ENCODE assay signal across 14 cellular contexts in genomic region chr12:104929926-104930325, GRCh38. TPM values are rescaled to one million over a fixed set of nuclear protein-coding genes. Genes with fewer than 3 reads are reported as not detected.
A peak's percentile ranks its signal among the peaks of the same experiment; 100 is the strongest.
DNase-seq lines count a peak whose midpoint lies in the region; ATAC-seq and TF ChIP-seq lines count a peak whose summit lies in the region.
"Had no signal": no experiment of that assay in that cellular context is flagged by ENCODE, and none has a peak within 500 bp of the region (broad histone marks: within the 10 kb centered on the region; RNA-seq: fewer than 3 reads in every experiment).

No MANE protein-coding gene starts in this region.

- CTCF ChIA-PET in Calu3 (lab: Charles Lee) = no interaction called here

- H3K27ac Mint-ChIP-seq in activated T-cell treated with anti-CD3 and anti-CD28 coated beads, Interleukin-2, amount 50 U/mL, for 72 hours = peak overlapping the region; percentile 61
- peak overlapping the region; percentile 87 for H3K27ac Mint-ChIP-seq in activated T-helper 1 cell treated with anti-CD3 and anti-CD28 coated beads, Interleukin-12 subunit alpha, Interleukin-12 subunit beta, Interleukin-2, Interleukin-4 antibody, amounts not matched to agents 30 ng/mL and 10 ng/mL and 1 ng/mL, durations not matched to agents 14 hours and 24 hours and 36 hours
- peak overlapping the region; percentile 74 for H3K27ac Mint-ChIP-seq in stimulated activated memory B cell treated with anti-CD40 and anti-IgM and Interleukin-4, amounts not matched to agents 10 μg/mL and 1 μg/mL and 100 μg/mL, for 72 hours
- no peak overlapping the region for H3K27ac Mint-ChIP-seq in Calu3 (ENCODE audit: unreplicated experiment)
- H3K27ac Mint-ChIP-seq: mesothelial cell of epicardium had no signal

- TF ChIP-seq CTCF in Calu3 (IDR thresholded peaks at IDR 0.05; ENCODE audit: unreplicated experiment) = no peak

- H3K4me1 Mint-ChIP-seq in activated T-cell treated with anti-CD3 and anti-CD28 coated beads, Interleukin-2, amount 50 U/mL, for 72 hours (ENCODE audit: low read depth) = peaks cover 24% of the 10 kb centered on the region
- peaks cover 38% of the 10 kb centered on the region for H3K4me1 Mint-ChIP-seq in activated T-helper 1 cell treated with anti-CD3 and anti-CD28 coated beads, Interleukin-12 subunit alpha, Interleukin-12 subunit beta, Interleukin-2, Interleukin-4 antibody, amounts not matched to agents 30 ng/mL and 10 ng/mL and 1 ng/mL, durations not matched to agents 14 hours and 24 hours and 36 hours (ENCODE audit: low read depth)
- H3K4me1 Mint-ChIP-seq in stimulated activated memory B cell treated with anti-CD40 and anti-IgM and Interleukin-4, amounts not matched to agents 10 μg/mL and 1 μg/mL and 100 μg/mL, for 72 hours = peaks cover 44% of the 10 kb centered on the region
- peaks cover 30% of the 10 kb centered on the region for H3K4me1 Mint-ChIP-seq in Calu3 (ENCODE audit: low read depth, unreplicated experiment)
- H3K4me1 Mint-ChIP-seq: mesothelial cell of epicardium had no signal

- intact Hi-C loops in activated T-helper 1 cell treated with anti-CD3 and anti-CD28 coated beads, Interleukin-12 subunit alpha, Interleukin-12 subunit beta, Interleukin-2, Interleukin-4 antibody, amounts not matched to agents 30 ng/mL and 10 ng/mL and 1 ng/mL, durations not matched to agents 14 hours and 24 hours and 36 hours (cut with micrococcal nuclease) = loop anchor here (1.0 to 5.0 kb wide), 16 partner anchors 28 to 715 kb away; partner anchors contain the start of genes CHST11, NOPCHAP1, SLC41A2 and TXNRD1
- intact Hi-C loops in Calu3 (cut with micrococcal nuclease; ENCODE audit: unreplicated experiment) = no loop called here

- no peak for ATAC-seq in activated T-cell treated with anti-CD3 and anti-CD28 coated beads, Interleukin-2, amount 50 U/mL, for 72 hours (replicated peaks in 1 of 2)
- peak; percentile 3 for ATAC-seq in HG02571 (IDR thresholded peaks at IDR 0.05; ENCODE audit: unreplicated experiment)
- peak; percentile 5 for ATAC-seq in stimulated activated memory B cell treated with anti-CD40 and anti-IgM and Interleukin-4, amounts not matched to agents 10 μg/mL and 1 μg/mL and 100 μg/mL, for 72 hours

- H3K4me3 Mint-ChIP-seq in activated T-cell treated with anti-CD3 and anti-CD28 coated beads, Interleukin-2, amount 50 U/mL, for 72 hours = peak overlapping the region; percentile 38 to 74
- H3K4me3 Mint-ChIP-seq in activated T-helper 1 cell treated with anti-CD3 and anti-CD28 coated beads, Interleukin-12 subunit alpha, Interleukin-12 subunit beta, Interleukin-2, Interleukin-4 antibody, amounts not matched to agents 30 ng/mL and 10 ng/mL and 1 ng/mL, durations not matched to agents 14 hours and 24 hours and 36 hours = peak overlapping the region; percentile 11
- no peak overlapping the region for H3K4me3 Mint-ChIP-seq in stimulated activated memory B cell treated with anti-CD40 and anti-IgM and Interleukin-4, amounts not matched to agents 10 μg/mL and 1 μg/mL and 100 μg/mL, for 72 hours
- no peak overlapping the region for H3K4me3 Mint-ChIP-seq in Calu3 (ENCODE audit: low read depth, unreplicated experiment)
- H3K4me3 Mint-ChIP-seq: mesothelial cell of epicardium had no signal

- H3K27me3 Mint-ChIP-seq in activated T-cell treated with anti-CD3 and anti-CD28 coated beads, Interleukin-2, amount 50 U/mL, for 72 hours (ENCODE audit: low read depth) = no peaks in the 10 kb centered on the region
- H3K27me3 Mint-ChIP-seq in activated T-helper 1 cell treated with anti-CD3 and anti-CD28 coated beads, Interleukin-12 subunit alpha, Interleukin-12 subunit beta, Interleukin-2, Interleukin-4 antibody, amounts not matched to agents 30 ng/mL and 10 ng/mL and 1 ng/mL, durations not matched to agents 14 hours and 24 hours and 36 hours (ENCODE audit: insufficient read depth) = peaks cover 2% of the 10 kb centered on the region
- no peaks in the 10 kb centered on the region for H3K27me3 Mint-ChIP-seq in stimulated activated memory B cell treated with anti-CD40 and anti-IgM and Interleukin-4, amounts not matched to agents 10 μg/mL and 1 μg/mL and 100 μg/mL, for 72 hours
- H3K27me3 Mint-ChIP-seq in Calu3 (ENCODE audit: unreplicated experiment) = no peaks in the 10 kb centered on the region

- no TSS peak for BruUV-seq in Calu3 (replicated peaks; lab: Mats Ljungman, UMichigan)

- no peaks in the 10 kb centered on the region for H3K36me3 Mint-ChIP-seq in activated T-cell treated with anti-CD3 and anti-CD28 coated beads, Interleukin-2, amount 50 U/mL, for 72 hours (ENCODE audit: insufficient read depth in 2 of 2)
- peaks cover 11% of the 10 kb centered on the region for H3K36me3 Mint-ChIP-seq in activated T-helper 1 cell treated with anti-CD3 and anti-CD28 coated beads, Interleukin-12 subunit alpha, Interleukin-12 subunit beta, Interleukin-2, Interleukin-4 antibody, amounts not matched to agents 30 ng/mL and 10 ng/mL and 1 ng/mL, durations not matched to agents 14 hours and 24 hours and 36 hours (ENCODE audit: low read depth)
- H3K36me3 Mint-ChIP-seq in stimulated activated memory B cell treated with anti-CD40 and anti-IgM and Interleukin-4, amounts not matched to agents 10 μg/mL and 1 μg/mL and 100 μg/mL, for 72 hours = no peaks in the 10 kb centered on the region
- no peaks in the 10 kb centered on the region for H3K36me3 Mint-ChIP-seq in Calu3 (ENCODE audit: insufficient read depth, unreplicated experiment)
- H3K36me3 Mint-ChIP-seq: mesothelial cell of epicardium had no signal

- H3K9me3 Mint-ChIP-seq in activated T-cell treated with anti-CD3 and anti-CD28 coated beads, Interleukin-2, amount 50 U/mL, for 72 hours = no peaks in the 10 kb centered on the region
- no peaks in the 10 kb centered on the region for H3K9me3 Mint-ChIP-seq in activated T-helper 1 cell treated with anti-CD3 and anti-CD28 coated beads, Interleukin-12 subunit alpha, Interleukin-12 subunit beta, Interleukin-2, Interleukin-4 antibody, amounts not matched to agents 30 ng/mL and 10 ng/mL and 1 ng/mL, durations not matched to agents 14 hours and 24 hours and 36 hours
- peaks cover 3% of the 10 kb centered on the region for H3K9me3 Mint-ChIP-seq in stimulated activated memory B cell treated with anti-CD40 and anti-IgM and Interleukin-4, amounts not matched to agents 10 μg/mL and 1 μg/mL and 100 μg/mL, for 72 hours
- H3K9me3 Mint-ChIP-seq in Calu3 (ENCODE audit: low read depth, unreplicated experiment) = no peaks in the 10 kb centered on the region
- H3K9me3 Mint-ChIP-seq: mesothelial cell of epicardium had no signal

- DNase-seq in activated T-cell treated with anti-CD3 and anti-CD28 coated beads, Interleukin-2, amount 50 U/mL, for 72 hours = no peak
- no peak for DNase-seq in activated T-cell treated with anti-CD3 and anti-CD28 coated beads, Interleukin-2, amount 50 U/mL, for 1 hour
- no peak for DNase-seq in activated T-helper 1 cell treated with anti-CD3 and anti-CD28 coated beads, Interleukin-12 subunit alpha, Interleukin-12 subunit beta, Interleukin-2, Interleukin-4 antibody, amounts not matched to agents 30 ng/mL and 10 ng/mL and 1 ng/mL, durations not matched to agents 14 hours and 24 hours and 36 hours (ENCODE audit: low spot score)
- no peak for DNase-seq in nucleus accumbens (lab: John Stamatoyannopoulos, UW)
- no peak for DNase-seq in Calu3
- DNase-seq in NCI-H1048 (lab: John Stamatoyannopoulos, UW) = no peak
- DNase-seq: cerebellar nuclear complex, NCI-H1105 treated with DMSO at 0.1 percent for 48 hours, NCI-H524 treated with DMSO at 0.1 percent for 48 hours, pancreas, SIG-M5 had no signal

RNA-seq across cellular contexts. Expression of gene SLC41A2, which starts 28.2 kb away (rescaled TPM):
- total RNA-seq in activated T-cell treated with anti-CD3 and anti-CD28 coated beads, Interleukin-2, amount 50 U/mL, for 72 hours = 10 to 100 TPM; 15.7 to 22.3 TPM
- total RNA-seq in activated T-helper 1 cell treated with anti-CD3 and anti-CD28 coated beads, Interleukin-12 subunit alpha, Interleukin-12 subunit beta, Interleukin-2, Interleukin-4 antibody, amounts not matched to agents 30 ng/mL and 10 ng/mL and 1 ng/mL, durations not matched to agents 14 hours and 24 hours and 36 hours = 16.4 and 19.0 TPM in 2 replicates
- total RNA-seq in Calu3 (2022) = 41.5 and 48.1 TPM in 2 replicates

RNA-seq across cellular contexts. Expression of gene NOPCHAP1, which starts 56.2 kb away (rescaled TPM):
- 10 to 100 TPM; 25.8 to 30.0 TPM for total RNA-seq in activated T-cell treated with anti-CD3 and anti-CD28 coated beads, Interleukin-2, amount 50 U/mL, for 72 hours
- 28.0 and 40.0 TPM in 2 replicates for total RNA-seq in activated T-helper 1 cell treated with anti-CD3 and anti-CD28 coated beads, Interleukin-12 subunit alpha, Interleukin-12 subunit beta, Interleukin-2, Interleukin-4 antibody, amounts not matched to agents 30 ng/mL and 10 ng/mL and 1 ng/mL, durations not matched to agents 14 hours and 24 hours and 36 hours
- total RNA-seq in Calu3 (2022) = 22.4 and 24.3 TPM in 2 replicates

Comparison
In these comparisons a context has a peak if more than half of its experiments do, and no peak if none do; other contexts are left out.
1. ATAC-seq: peak in HG02571 (single experiment) and stimulated activated memory B cell treated with anti-CD40 and anti-IgM and Interleukin-4, amounts not matched to agents 10 μg/mL and 1 μg/mL and 100 μg/mL, for 72 hours (single experiment); none in activated T-cell treated with anti-CD3 and anti-CD28 coated beads, Interleukin-2, amount 50 U/mL, for 72 hours (0 of 2).
2. H3K4me3 Mint-ChIP-seq: peak in activated T-cell treated with anti-CD3 and anti-CD28 coated beads, Interleukin-2, amount 50 U/mL, for 72 hours (2 of 2) and activated T-helper 1 cell treated with anti-CD3 and anti-CD28 coated beads, Interleukin-12 subunit alpha, Interleukin-12 subunit beta, Interleukin-2, Interleukin-4 antibody, amounts not matched to agents 30 ng/mL and 10 ng/mL and 1 ng/mL, durations not matched to agents 14 hours and 24 hours and 36 hours (single experiment); none in stimulated activated memory B cell treated with anti-CD40 and anti-IgM and Interleukin-4, amounts not matched to agents 10 μg/mL and 1 μg/mL and 100 μg/mL, for 72 hours (single experiment) and Calu3 (single experiment).